17 cellular contexts compared by ENCODE assay signal in genomic region chr21:46095106-46095719, GRCh38. TPM values are rescaled to one million over a fixed set of nuclear protein-coding genes. Genes with fewer than 3 reads are reported as not detected.
DNase-seq lines count a peak whose midpoint lies in the region; ATAC-seq and TF ChIP-seq lines count a peak whose summit lies in the region.
"Had no signal": no experiment of that assay in that cellular context is flagged by ENCODE, and none has a peak within 500 bp of the region (broad histone marks: within the 10 kb centered on the region; RNA-seq: fewer than 3 reads in every experiment).

No MANE protein-coding gene starts in this region.

- CTCF ChIA-PET in activated naive CD4-positive, alpha-beta T cell treated with anti-CD3 and anti-CD28 coated beads, Interleukin-2, amount 10 ng/mL, durations not matched to agents 7 days and 5 days (lab: Charles Lee), result no interaction called here
- CTCF ChIA-PET in CD4-positive, alpha-beta T cell (lab: Charles Lee), result no interaction called here

- H3K36me3 Mint-ChIP-seq in activated naive CD4-positive, alpha-beta T cell treated with anti-CD3 and anti-CD28 coated beads, Interleukin-2, amount 10 ng/mL, durations not matched to agents 7 days and 5 days, result peaks cover 1% of the 10 kb centered on the region
- H3K36me3 Mint-ChIP-seq in CD4-positive, alpha-beta T cell (ENCODE audit: low read depth), result no peaks in the 10 kb centered on the region

- TF ChIP-seq CTCF in esophagus squamous epithelium (IDR thresholded peaks at IDR 0.05), result no peak
- no peak for TF ChIP-seq CTCF in transverse colon (IDR thresholded peaks at IDR 0.05)
- no peak for TF ChIP-seq CTCF in CD4-positive, alpha-beta T cell (IDR thresholded peaks at IDR 0.05)

- peaks cover 9% of the 10 kb centered on the region for H3K9me3 Mint-ChIP-seq in activated naive CD4-positive, alpha-beta T cell treated with anti-CD3 and anti-CD28 coated beads, Interleukin-2, amount 10 ng/mL, durations not matched to agents 7 days and 5 days
- H3K9me3 Mint-ChIP-seq in CD4-positive, alpha-beta T cell, result no peaks in the 10 kb centered on the region

- 63 to 73% methylated on average over 16 of the region's 16 CpGs for WGBS in esophagus squamous epithelium, 2 donors
- WGBS in transverse colon (ENCODE audit: low coverage in 1 of 2), 2 donors, result 72% methylated on average over 16 of the region's 16 CpGs; no CpG with 5 or more reads in 1 of the 2 donors

- peak; percentile 14 for DNase-seq in activated naive CD4-positive, alpha-beta T cell treated with anti-CD3 and anti-CD28 coated beads, Interleukin-2, amount 10 ng/mL, durations not matched to agents 7 days and 5 days
- DNase-seq in activated naive CD4-positive, alpha-beta T cell treated with Interleukin-2 at 50 U/mL for 16 hours, result no peak
- DNase-seq in esophagus squamous epithelium (lab: John Stamatoyannopoulos, UW) (no peak), transverse colon (no peak)
- DNase-seq in CD4-positive, alpha-beta T cell, result no peak
- DNase-seq: DMS53; effector memory CD4-positive, alpha-beta T cell; kidney glomerular epithelial cell; NCI-H146; small intestine had no signal

- H3K4me3 Mint-ChIP-seq in activated naive CD4-positive, alpha-beta T cell treated with anti-CD3 and anti-CD28 coated beads, Interleukin-2, amount 10 ng/mL, durations not matched to agents 7 days and 5 days, result no peak overlapping the region
- no peak overlapping the region for H3K4me3 Mint-ChIP-seq in CD4-positive, alpha-beta T cell

- H3K36me3 ChIP-seq in esophagus squamous epithelium, result no peaks in the 10 kb centered on the region
- H3K36me3 ChIP-seq in muscle layer of duodenum (ENCODE audit: control insufficient read depth in 1 of 2, insufficient read depth in 2 of 2, low read length in 2 of 2), result peaks cover 0 to 4% of the 10 kb centered on the region in 2 donors
- H3K36me3 ChIP-seq in transverse colon, result no peaks in the 10 kb centered on the region
- H3K36me3 ChIP-seq: BLaER1 treated with 17β-estradiol and CSF1 and Interleukin-3, amounts not matched to agents 10 nM and 100 nM; pancreas had no signal

- H3K27me3 ChIP-seq in esophagus squamous epithelium (peaks cover 0 to 42% (median 5%) of the 10 kb centered on the region in 4 donors), muscle layer of duodenum (ENCODE audit: low read depth, low read length) (no peaks in the 10 kb centered on the region), transverse colon (peaks cover 31% of the 10 kb centered on the region)
- peaks cover 9% of the 10 kb centered on the region for H3K27me3 ChIP-seq in CD4-positive, alpha-beta T cell (ENCODE audit: control insufficient read depth, insufficient read depth, low read length)

- H3K4me3 ChIP-seq in esophagus squamous epithelium (no peak overlapping the region), muscle layer of duodenum (ENCODE audit: low read depth in 1 of 2, low read length in 2 of 2) (no peak overlapping the region), transverse colon (no peak overlapping the region)
- H3K4me3 ChIP-seq: A549; BLaER1 treated with 17β-estradiol and CSF1 and Interleukin-3, amounts not matched to agents 10 nM and 100 nM; pancreas had no signal

- H3K27ac ChIP-seq in esophagus squamous epithelium (peak overlapping the region; percentile 39 to 98 (median 88)), muscle layer of duodenum (ENCODE audit: low read length) (peak overlapping the region; percentile 39), transverse colon (peak overlapping the region; percentile 89 to 98 (median 94))
- H3K27ac ChIP-seq in CD4-positive, alpha-beta T cell (ENCODE audit: low read depth, low read length), result no peak overlapping the region
- H3K27ac ChIP-seq: A549; BLaER1 treated with 17β-estradiol and CSF1 and Interleukin-3, amounts not matched to agents 10 nM and 100 nM; pancreas had no signal

- POLR2A ChIA-PET in CD4-positive, alpha-beta T cell (lab: Charles Lee), result no interaction called here

- H3K9me3 ChIP-seq in esophagus squamous epithelium (no peaks in the 10 kb centered on the region), muscle layer of duodenum (ENCODE audit: control insufficient read depth in 1 of 2, low read length in 2 of 2) (no peaks in the 10 kb centered on the region), transverse colon (no peaks in the 10 kb centered on the region)
- no peaks in the 10 kb centered on the region for H3K9me3 ChIP-seq in CD4-positive, alpha-beta T cell (ENCODE audit: control insufficient read depth, low read length)
- H3K9me3 ChIP-seq: A549, pancreas had no signal

- peaks cover 38% of the 10 kb centered on the region for H3K27me3 Mint-ChIP-seq in activated naive CD4-positive, alpha-beta T cell treated with anti-CD3 and anti-CD28 coated beads, Interleukin-2, amount 10 ng/mL, durations not matched to agents 7 days and 5 days
- peaks cover 5% of the 10 kb centered on the region for H3K27me3 Mint-ChIP-seq in CD4-positive, alpha-beta T cell

- in situ Hi-C loops in transverse colon (cut with MboI; ENCODE audit: low pct_ligation_motif_present in 1 of 4, low pct_unique_long_range_greater_than_20kb in 1 of 4, low sequenced_read_pairs in 3 of 4), result no loop called here

- intact Hi-C loops in esophagus squamous epithelium (cut with DNase I), result no loop called here
- intact Hi-C loops in transverse colon (cut with DNase I; ENCODE audit: low total_unique reads), result no loop called here
- intact Hi-C loops in CD4-positive, alpha-beta T cell (cut with DNase I, micrococcal nuclease), result loop anchor here (10.0 kb wide), 2 partner anchors 90 to 120 kb away; partner anchors contain the start of gene SPATC1L (in 1 of the 2)

- peaks cover 9 to 60% (median 24%) of the 10 kb centered on the region in 3 donors for H3K4me1 ChIP-seq in esophagus squamous epithelium
- peaks cover 0 to 15% of the 10 kb centered on the region in 2 donors for H3K4me1 ChIP-seq in muscle layer of duodenum (ENCODE audit: control insufficient read depth in 1 of 2, insufficient read depth in 2 of 2, low read length in 2 of 2)
- H3K4me1 ChIP-seq in transverse colon, result peaks cover 12 to 31% (median 24%) of the 10 kb centered on the region in 4 donors
- H3K4me1 ChIP-seq: A549, pancreas had no signal

- ATAC-seq in HG03135 (IDR thresholded peaks at IDR 0.05; ENCODE audit: unreplicated experiment) (no peak), GM19395 (IDR thresholded peaks at IDR 0.05; ENCODE audit: unreplicated experiment) (no peak)
- no peak for ATAC-seq in CD4-positive, alpha-beta T cell (ENCODE audit: poor library complexity)
- ATAC-seq: A549; activated CD4-positive, CD25-positive, alpha-beta regulatory T cell treated with anti-CD3 and anti-CD28 coated beads, Interleukin-2, amount 50 U/mL, for 24 hours; pancreas had no signal

- TF ChIP-seq POLR2A in esophagus squamous epithelium (IDR thresholded peaks at IDR 0.05) (no peak), transverse colon (IDR thresholded peaks at IDR 0.05) (no peak)

- no peak overlapping the region for H3K27ac Mint-ChIP-seq in activated naive CD4-positive, alpha-beta T cell treated with anti-CD3 and anti-CD28 coated beads, Interleukin-2, amount 10 ng/mL, durations not matched to agents 7 days and 5 days
- H3K27ac Mint-ChIP-seq in CD4-positive, alpha-beta T cell, result no peak overlapping the region

- H3K4me1 Mint-ChIP-seq in activated naive CD4-positive, alpha-beta T cell treated with anti-CD3 and anti-CD28 coated beads, Interleukin-2, amount 10 ng/mL, durations not matched to agents 7 days and 5 days, result peaks cover 2% of the 10 kb centered on the region
- no peaks in the 10 kb centered on the region for H3K4me1 Mint-ChIP-seq in CD4-positive, alpha-beta T cell (ENCODE audit: low read depth)

- no peak for TF ChIP-seq EP300 in transverse colon (IDR thresholded peaks at IDR 0.05; ENCODE audit: low read depth)

RNA-seq across cellular contexts. Expression of gene COL6A2, which starts 2.7 kb away (rescaled TPM):
- total RNA-seq in esophagus squamous epithelium (100 to 1,000 TPM in 1 of 4 donors, 10 to 100 TPM in 3; 23.0 to 328 (median 62.0) TPM), transverse colon (100 to 1,000 TPM; 172 to 550 (median 346) TPM)
- 10 to 100 TPM; 24.1 to 26.4 TPM for total RNA-seq in CD4-positive, alpha-beta T cell

Comparison
In these comparisons a context has a peak if more than half of its experiments do, and no peak if none do; other contexts are left out.
1. intact Hi-C loops: an anchor here in CD4-positive, alpha-beta T cell (10.0 kb wide); none called in esophagus squamous epithelium and transverse colon.